In the genomic region with DNA sequence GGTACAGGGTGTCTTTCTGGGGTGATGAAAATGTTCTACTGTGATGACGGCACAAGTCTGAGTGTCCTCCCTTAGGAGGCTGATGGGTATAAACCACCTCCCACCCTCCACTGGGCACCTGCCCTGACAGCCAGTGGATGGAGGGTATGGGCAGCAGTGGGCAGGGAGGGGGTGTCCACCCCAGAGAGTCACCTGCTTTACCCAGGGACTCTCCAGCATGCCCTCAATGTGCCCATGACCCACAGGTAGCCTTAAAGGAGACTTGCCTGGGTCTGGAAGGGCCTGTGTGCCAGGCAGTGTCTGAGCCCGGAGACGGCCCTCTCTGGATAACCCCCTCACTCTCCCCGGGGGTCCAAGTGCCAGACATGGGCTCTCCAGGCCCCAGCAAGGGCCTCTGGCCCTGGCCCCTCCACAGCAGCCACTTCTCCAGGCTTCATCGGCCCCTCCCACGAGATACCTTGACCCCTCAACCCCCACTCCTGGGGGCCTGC, we compare ENCODE assay signal across 14 cellular contexts. TPM values are rescaled to one million over a fixed set of nuclear protein-coding genes. Genes with fewer than 3 reads are reported as not detected.
A peak's percentile ranks its signal among the peaks of the same experiment; 100 is the strongest.
DNase-seq lines count a peak whose midpoint lies in the region; ATAC-seq and TF ChIP-seq lines count a peak whose summit lies in the region.
"Had no signal": no experiment of that assay in that cellular context is flagged by ENCODE, and none has a peak within 500 bp of the region (broad histone marks: within the 10 kb centered on the region; RNA-seq: fewer than 3 reads in every experiment).

No MANE protein-coding gene starts in this region.

- peak overlapping the region; percentile 2 for H3K18ac ChIP-seq in neuronal stem cell (ENCODE audit: low read length)

- no peak overlapping the region for H2AFZ ChIP-seq in neuronal stem cell (ENCODE audit: low read length)

- H3K4ac ChIP-seq in neuronal stem cell (ENCODE audit: low read length): no peak overlapping the region

- H3K4me1 Mint-ChIP-seq in endodermal cell: peaks cover 24% of the 10 kb centered on the region

- H3K9me3 ChIP-seq in endodermal cell (ENCODE audit: control insufficient read depth, low read length) (no peaks in the 10 kb centered on the region), neuronal stem cell (replicated peaks in 1 of 2; ENCODE audit: control insufficient read depth in 2 of 2, insufficient read depth in 1 of 2, low read depth in 1 of 2, low read length in 2 of 2) (no peaks in the 10 kb centered on the region), aorta (ENCODE audit: control insufficient read depth, low read length) (no peaks in the 10 kb centered on the region)

- no peak overlapping the region for H3K4me3 ChIP-seq in endodermal cell (ENCODE audit: low read length)
- H3K4me3 ChIP-seq in neuronal stem cell (ENCODE audit: low read length in 2 of 2): no peak overlapping the region
- no peak overlapping the region for H3K4me3 ChIP-seq in aorta (ENCODE audit: low read length in 2 of 2)

- H3K27me3 ChIP-seq in endodermal cell (ENCODE audit: control insufficient read depth, insufficient read depth, low read length, poor library complexity, severe bottlenecking) (no peaks in the 10 kb centered on the region), neuronal stem cell (ENCODE audit: control insufficient read depth in 3 of 3, insufficient read depth in 3 of 3, low read depth in 1 of 3, low read length in 3 of 3) (no peaks in the 10 kb centered on the region), aorta (ENCODE audit: control insufficient read depth in 1 of 2, insufficient read depth in 2 of 2, low read length in 1 of 2) (no peaks in the 10 kb centered on the region)

- H3K36me3 Mint-ChIP-seq in endodermal cell (ENCODE audit: low read depth): peaks cover 5% of the 10 kb centered on the region

- 89 to 96% methylated on average over 4 to 6 of the region's 6 CpGs for WGBS in endodermal cell (ENCODE audit: insufficient coverage in 1 of 2, insufficient read length in 1 of 2), 2 experiments
- WGBS in neuronal stem cell (ENCODE audit: extremely low coverage in 2 of 2, insufficient read length in 2 of 2, insufficient replicate concordance in 1 of 2), 2 donors: no CpG with 5 or more reads among the region's 6 CpGs
- 85 to 89% methylated on average over 6 of the region's 6 CpGs for WGBS in aorta, 2 donors

- no peak overlapping the region for H3K9ac ChIP-seq in endodermal cell (ENCODE audit: extremely low read depth, low read length, poor library complexity, severe bottlenecking)
- H3K9ac ChIP-seq in neuronal stem cell (ENCODE audit: low read depth, low read length, poor library complexity): no peak overlapping the region

- H2BK15ac ChIP-seq in neuronal stem cell (ENCODE audit: low read length): no peak overlapping the region

- H3K14ac ChIP-seq in neuronal stem cell (ENCODE audit: low read length): no peak overlapping the region

- intact Hi-C loops in left ventricle myocardium superior (cut with micrococcal nuclease): loop anchor here (5.0 kb wide), 1 partner anchor 107 kb away; no protein-coding TSS in a partner anchor
- intact Hi-C loops in Right ventricle myocardium superior (cut with DNase I): loop anchor here (2.0 kb wide), 1 partner anchor 109 kb away; no protein-coding TSS in a partner anchor
- intact Hi-C loops in aorta (cut with DNase I): loop anchor here in 1 of 2 donors (2.0 kb wide), 1 partner anchor 107 kb away; no protein-coding TSS in a partner anchor

- H3K4me2 ChIP-seq in neuronal stem cell (ENCODE audit: insufficient read depth, low read length, poor library complexity, severe bottlenecking): no peak overlapping the region

- H3K9me3 Mint-ChIP-seq in endodermal cell: no peaks in the 10 kb centered on the region

- no peak overlapping the region for H2BK12ac ChIP-seq in neuronal stem cell (ENCODE audit: low read length)

- TF ChIP-seq CTCF in endodermal cell (conservative IDR thresholded peaks at IDR 0.05): no peak

- DNase-seq in left ventricle myocardium superior: peak; percentile 21
- no peak for DNase-seq in Right ventricle myocardium superior
- DNase-seq in endodermal cell: peak; percentile 38
- no peak for DNase-seq in neuronal stem cell (ENCODE audit: low spot score)
- peak; percentile 45 to 63 for DNase-seq in aorta
- DNase-seq in activated CD4-positive, alpha-beta T cell treated with anti-CD3 and anti-CD28 coated beads for 48 hours: no peak
- no peak for DNase-seq in AG08396 (ENCODE audit: low spot score)
- DNase-seq: AML-193, COR-L47, Karpas-422, MM.1S, NCI-H1092 treated with DMSO at 0.1 percent for 48 hours, NCI-H69 had no signal

- H3K4me3 Mint-ChIP-seq in endodermal cell: no peak overlapping the region

- ATAC-seq in left ventricle myocardium superior: no peak
- no peak for ATAC-seq in Right ventricle myocardium superior (ENCODE audit: poor library complexity)
- no peak for ATAC-seq in aorta (ENCODE audit: low FRiP score)
- no peak for ATAC-seq in GM18520 (IDR thresholded peaks at IDR 0.05; ENCODE audit: unreplicated experiment)

- peak overlapping the region; percentile 3 for H2AK5ac ChIP-seq in neuronal stem cell (ENCODE audit: low read depth, low read length)

- H3K23ac ChIP-seq in neuronal stem cell (ENCODE audit: low read depth, low read length, poor library complexity): no peak overlapping the region

- H3K27me3 Mint-ChIP-seq in endodermal cell (ENCODE audit: insufficient read depth): no peaks in the 10 kb centered on the region

- peaks cover 21% of the 10 kb centered on the region for H3K79me1 ChIP-seq in neuronal stem cell (ENCODE audit: low read depth, low read length)

- H2BK120ac ChIP-seq in neuronal stem cell (ENCODE audit: low read depth, low read length): no peak overlapping the region

- H3K36me3 ChIP-seq in endodermal cell (ENCODE audit: control insufficient read depth, insufficient read depth, low read length): no peaks in the 10 kb centered on the region
- H3K36me3 ChIP-seq in neuronal stem cell (replicated peaks in 1 of 2; ENCODE audit: control insufficient read depth in 2 of 2, insufficient read depth in 2 of 2, low read length in 2 of 2): peaks cover 3 to 40% of the 10 kb centered on the region in 2 donors
- no peaks in the 10 kb centered on the region for H3K36me3 ChIP-seq in aorta (ENCODE audit: control insufficient read depth in 1 of 2, insufficient read depth in 2 of 2, low read length in 1 of 2)

- H2BK5ac ChIP-seq in neuronal stem cell (ENCODE audit: low read length): no peak overlapping the region

- H3K27ac ChIP-seq in endodermal cell (ENCODE audit: low read depth, low read length) (no peak overlapping the region), neuronal stem cell (replicated peaks; ENCODE audit: low read length) (no peak overlapping the region), aorta (ENCODE audit: low read depth in 1 of 2, low read length in 2 of 2) (no peak overlapping the region)

- H3K4me1 ChIP-seq in endodermal cell (ENCODE audit: control insufficient read depth, insufficient read depth, low read length): peaks cover 27% of the 10 kb centered on the region
- H3K4me1 ChIP-seq in neuronal stem cell (ENCODE audit: control insufficient read depth in 2 of 2, insufficient read depth in 1 of 2, low read depth in 1 of 2, low read length in 2 of 2): peaks cover 30 to 38% of the 10 kb centered on the region in 2 donors
- H3K4me1 ChIP-seq in aorta (ENCODE audit: control insufficient read depth in 1 of 2, insufficient read depth in 2 of 2, low read length in 2 of 2): no peaks in the 10 kb centered on the region

- no peak overlapping the region for H3K27ac Mint-ChIP-seq in endodermal cell

- no peak overlapping the region for H4K91ac ChIP-seq in neuronal stem cell (ENCODE audit: low read depth, low read length, poor library complexity)

- no peak overlapping the region for H4K8ac ChIP-seq in neuronal stem cell (ENCODE audit: low read depth, low read length)

RNA-seq across cellular contexts. Expression of gene CCNK, which starts 38.8 kb away (rescaled TPM):
- total RNA-seq in left ventricle myocardium superior (37.5 TPM), Right ventricle myocardium superior (31.9 TPM), endodermal cell (10 to 100 TPM; 71.5 to 77.1 TPM), aorta (10 to 100 TPM; 40.5 to 40.9 TPM)
- 62.9 TPM for polyA plus RNA-seq in endodermal cell (2013, experiment 1 of 2)
- 60.4 TPM for polyA plus RNA-seq in endodermal cell (2013, experiment 2 of 2)
- polyA plus RNA-seq in neuronal stem cell (2013, experiment 1 of 2): 65.7 TPM
- 63.4 TPM for polyA plus RNA-seq in neuronal stem cell (2013, experiment 2 of 2)
- 10 to 100 TPM; 11.2 to 12.5 TPM for polyA plus RNA-seq in aorta

RNA-seq across cellular contexts. Expression of gene SETD3, which starts 39.3 kb away (rescaled TPM):
- total RNA-seq in left ventricle myocardium superior (99.1 TPM), Right ventricle myocardium superior (92.5 TPM), endodermal cell (10 to 100 TPM; 57.8 to 68.1 TPM), aorta (10 to 100 TPM; 60.7 to 66.0 TPM)
- polyA plus RNA-seq in endodermal cell (2013, experiment 1 of 2): 41.3 TPM
- polyA plus RNA-seq in endodermal cell (2013, experiment 2 of 2): 38.5 TPM
- polyA plus RNA-seq in neuronal stem cell (2013, experiment 1 of 2): 31.6 TPM
- polyA plus RNA-seq in neuronal stem cell (2013, experiment 2 of 2): 33.6 TPM
- polyA plus RNA-seq in aorta: 10 to 100 TPM; 41.0 to 53.0 TPM

Comparison
In these comparisons a context has a peak if more than half of its experiments do, and no peak if none do; other contexts are left out.
1. DNase-seq: peak in left ventricle myocardium superior (single experiment), endodermal cell (single experiment) and aorta (2 of 2); none in Right ventricle myocardium superior (single experiment), neuronal stem cell (single experiment), activated CD4-positive, alpha-beta T cell treated with anti-CD3 and anti-CD28 coated beads for 48 hours (single experiment) and AG08396 (single experiment).